In the genomic region with DNA sequence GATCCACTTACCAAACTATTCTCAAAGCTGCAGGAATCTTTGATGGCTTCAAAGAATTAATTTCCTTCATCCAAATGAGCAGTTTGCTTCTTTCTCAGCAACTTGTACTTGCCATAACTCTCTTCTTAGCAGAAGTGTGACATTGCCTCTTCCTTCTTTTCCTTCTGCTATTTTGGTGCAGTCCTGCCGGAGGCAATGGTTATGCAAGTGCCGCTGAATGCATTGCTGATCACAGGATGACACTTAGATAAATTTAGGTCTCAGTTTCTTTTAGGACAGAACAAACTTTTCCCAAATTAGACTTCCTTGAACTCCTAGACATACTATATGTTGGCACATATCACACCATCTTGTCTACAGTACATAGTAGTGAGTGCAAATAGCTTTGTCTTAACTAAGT, we compare ENCODE assay signal across 20 cellular contexts. TPM values are rescaled to one million over a fixed set of nuclear protein-coding genes. Genes with fewer than 3 reads are reported as not detected.
DNase-seq lines count a peak whose midpoint lies in the region; ATAC-seq and TF ChIP-seq lines count a peak whose summit lies in the region.
"Had no signal": no experiment of that assay in that cellular context is flagged by ENCODE, and none has a peak within 500 bp of the region (broad histone marks: within the 10 kb centered on the region; RNA-seq: fewer than 3 reads in every experiment).

No MANE protein-coding gene starts in this region.

- H3K36me3 Mint-ChIP-seq in naive thymus-derived CD4-positive, alpha-beta T cell: peaks cover 0 to 3% (median 0%) of the 10 kb centered on the region in 5 donors
- H3K36me3 Mint-ChIP-seq in activated T-helper 2 cell treated with anti-CD3 and anti-CD28 coated beads, Interferon-gamma antibody, Interleukin-2, Interleukin-4, amounts not matched to agents 10 μg/mL and 5 μg/mL and 100 μg/mL, durations not matched to agents 14 hours and 24 hours and 36 hours (ENCODE audit: low read depth): no peaks in the 10 kb centered on the region
- peaks cover 6% of the 10 kb centered on the region for H3K36me3 Mint-ChIP-seq in activated CD4-positive, alpha-beta T cell treated with anti-CD3 and anti-CD28 coated beads, Interleukin-2, amount 10 ng/mL, durations not matched to agents 7 days and 5 days (ENCODE audit: low read depth)
- H3K36me3 Mint-ChIP-seq: memory B cell had no signal

- DNase-seq in CD1c-positive myeloid dendritic cell (ENCODE audit: extremely low spot score) (peak; percentile 80), MV-4-11 (lab: John Stamatoyannopoulos, UW) (peak; percentile 82), dorsolateral prefrontal cortex (peak in 5 of 10 donors; percentile 21 to 75 (median 54)), DMS153 treated with DMSO at 0.1 percent for 48 hours (lab: John Stamatoyannopoulos, UW; ENCODE audit: unreplicated experiment) (no peak)
- DNase-seq in naive thymus-derived CD4-positive, alpha-beta T cell: no peak
- no peak for DNase-seq in activated T-helper 2 cell treated with anti-CD3 and anti-CD28 coated beads, Interferon-gamma antibody, Interleukin-2, Interleukin-4, amounts not matched to agents 10 μg/mL and 5 μg/mL and 100 μg/mL, durations not matched to agents 14 hours and 24 hours and 36 hours (ENCODE audit: low spot score)
- no peak for DNase-seq in activated CD4-positive, alpha-beta T cell treated with anti-CD3 and anti-CD28 coated beads, Interleukin-2, amount 10 ng/mL, durations not matched to agents 7 days and 5 days
- DNase-seq: DMS79; foreskin keratinocyte; NCI-H1436; PC-3; stimulated activated naive CD4-positive, alpha-beta T cell had no signal

- no peak overlapping the region for H3K27ac Mint-ChIP-seq in naive thymus-derived CD4-positive, alpha-beta T cell
- H3K27ac Mint-ChIP-seq in activated T-helper 2 cell treated with anti-CD3 and anti-CD28 coated beads, Interferon-gamma antibody, Interleukin-2, Interleukin-4, amounts not matched to agents 10 μg/mL and 5 μg/mL and 100 μg/mL, durations not matched to agents 14 hours and 24 hours and 36 hours: no peak overlapping the region
- H3K27ac Mint-ChIP-seq in activated CD4-positive, alpha-beta T cell treated with anti-CD3 and anti-CD28 coated beads, Interleukin-2, amount 10 ng/mL, durations not matched to agents 7 days and 5 days: no peak overlapping the region
- H3K27ac Mint-ChIP-seq: activated naive CD8-positive, alpha-beta T cell; GM23338; memory B cell; T-helper 1 cell treated with Interleukin-12 subunit alpha and Interleukin-12 subunit beta and Interleukin-4 antibody, amounts not matched to agents 30 μg/mL and 1 μg/mL, for 36 hours had no signal

- H3K4me3 Mint-ChIP-seq in naive thymus-derived CD4-positive, alpha-beta T cell: no peak overlapping the region
- H3K4me3 Mint-ChIP-seq in activated T-helper 2 cell treated with anti-CD3 and anti-CD28 coated beads, Interferon-gamma antibody, Interleukin-2, Interleukin-4, amounts not matched to agents 10 μg/mL and 5 μg/mL and 100 μg/mL, durations not matched to agents 14 hours and 24 hours and 36 hours (ENCODE audit: low read depth): no peak overlapping the region
- H3K4me3 Mint-ChIP-seq in activated CD4-positive, alpha-beta T cell treated with anti-CD3 and anti-CD28 coated beads, Interleukin-2, amount 10 ng/mL, durations not matched to agents 7 days and 5 days: no peak overlapping the region
- H3K4me3 Mint-ChIP-seq: activated naive CD8-positive, alpha-beta T cell; GM23338; memory B cell; T-helper 1 cell treated with Interleukin-12 subunit alpha and Interleukin-12 subunit beta and Interleukin-4 antibody, amounts not matched to agents 30 μg/mL and 1 μg/mL, for 36 hours had no signal

- H3K4me1 Mint-ChIP-seq in naive thymus-derived CD4-positive, alpha-beta T cell: peaks cover 12 to 27% (median 19%) of the 10 kb centered on the region in 7 donors
- peaks cover 15% of the 10 kb centered on the region for H3K4me1 Mint-ChIP-seq in activated T-helper 2 cell treated with anti-CD3 and anti-CD28 coated beads, Interferon-gamma antibody, Interleukin-2, Interleukin-4, amounts not matched to agents 10 μg/mL and 5 μg/mL and 100 μg/mL, durations not matched to agents 14 hours and 24 hours and 36 hours (ENCODE audit: low read depth)
- peaks cover 18% of the 10 kb centered on the region for H3K4me1 Mint-ChIP-seq in activated CD4-positive, alpha-beta T cell treated with anti-CD3 and anti-CD28 coated beads, Interleukin-2, amount 10 ng/mL, durations not matched to agents 7 days and 5 days

- H3K27me3 ChIP-seq in dorsolateral prefrontal cortex: no peaks in the 10 kb centered on the region
- H3K27me3 ChIP-seq in naive thymus-derived CD4-positive, alpha-beta T cell (ENCODE audit: control insufficient read depth in 2 of 2, insufficient read depth in 2 of 2, low read length in 2 of 2): no peaks in the 10 kb centered on the region
- H3K27me3 ChIP-seq: foreskin keratinocyte had no signal

- peak overlapping the region in 32 of 59 donors; percentile 0 to 52 (median 24) for H3K4me3 ChIP-seq in dorsolateral prefrontal cortex
- H3K4me3 ChIP-seq in naive thymus-derived CD4-positive, alpha-beta T cell (ENCODE audit: low read length): no peak overlapping the region
- H3K4me3 ChIP-seq: GM23338, skin epidermis had no signal

- ATAC-seq in naive thymus-derived CD4-positive, alpha-beta T cell: peak; percentile 66
- ATAC-seq in HG02840 (IDR thresholded peaks at IDR 0.05; ENCODE audit: low FRiP score, unreplicated experiment): no peak
- ATAC-seq: foreskin keratinocyte, GM23338 had no signal

- H3K9me3 ChIP-seq in naive thymus-derived CD4-positive, alpha-beta T cell (ENCODE audit: control insufficient read depth in 2 of 3, low read length in 3 of 3): no peaks in the 10 kb centered on the region

- peaks cover 0 to 23% (median 1%) of the 10 kb centered on the region in 11 donors for H3K9me3 Mint-ChIP-seq in naive thymus-derived CD4-positive, alpha-beta T cell
- peaks cover 7% of the 10 kb centered on the region for H3K9me3 Mint-ChIP-seq in activated T-helper 2 cell treated with anti-CD3 and anti-CD28 coated beads, Interferon-gamma antibody, Interleukin-2, Interleukin-4, amounts not matched to agents 10 μg/mL and 5 μg/mL and 100 μg/mL, durations not matched to agents 14 hours and 24 hours and 36 hours
- H3K9me3 Mint-ChIP-seq in activated CD4-positive, alpha-beta T cell treated with anti-CD3 and anti-CD28 coated beads, Interleukin-2, amount 10 ng/mL, durations not matched to agents 7 days and 5 days: peaks cover 8% of the 10 kb centered on the region
- H3K9me3 Mint-ChIP-seq: GM23338, IgD-negative memory B cell, memory B cell had no signal

- H3K4me1 ChIP-seq in naive thymus-derived CD4-positive, alpha-beta T cell (ENCODE audit: control insufficient read depth in 2 of 2, insufficient read depth in 2 of 2, low read length in 2 of 2): peaks cover 11 to 14% of the 10 kb centered on the region in 2 donors

- peak overlapping the region in 53 of 59 donors; percentile 14 to 94 (median 68) for H3K27ac ChIP-seq in dorsolateral prefrontal cortex
- no peak overlapping the region for H3K27ac ChIP-seq in naive thymus-derived CD4-positive, alpha-beta T cell (ENCODE audit: low read depth, low read length)
- H3K27ac ChIP-seq: foreskin keratinocyte had no signal

- no peaks in the 10 kb centered on the region for H3K36me3 ChIP-seq in naive thymus-derived CD4-positive, alpha-beta T cell (ENCODE audit: control insufficient read depth in 2 of 3, insufficient read depth in 3 of 3, low read length in 3 of 3)

- peaks cover 0 to 5% (median 0%) of the 10 kb centered on the region in 5 donors for H3K27me3 Mint-ChIP-seq in naive thymus-derived CD4-positive, alpha-beta T cell
- H3K27me3 Mint-ChIP-seq in activated T-helper 2 cell treated with anti-CD3 and anti-CD28 coated beads, Interferon-gamma antibody, Interleukin-2, Interleukin-4, amounts not matched to agents 10 μg/mL and 5 μg/mL and 100 μg/mL, durations not matched to agents 14 hours and 24 hours and 36 hours (ENCODE audit: low read depth): peaks cover 2% of the 10 kb centered on the region
- no peaks in the 10 kb centered on the region for H3K27me3 Mint-ChIP-seq in activated CD4-positive, alpha-beta T cell treated with anti-CD3 and anti-CD28 coated beads, Interleukin-2, amount 10 ng/mL, durations not matched to agents 7 days and 5 days
- H3K27me3 Mint-ChIP-seq: activated naive CD8-positive, alpha-beta T cell had no signal

- CTCF ChIA-PET in naive thymus-derived CD4-positive, alpha-beta T cell (lab: Charles Lee): no interaction called here
- CTCF ChIA-PET in activated CD4-positive, alpha-beta T cell treated with anti-CD3 and anti-CD28 coated beads, Interleukin-2, amount 10 ng/mL, durations not matched to agents 7 days and 5 days (lab: Charles Lee): no interaction called here

- POLR2A ChIA-PET in naive thymus-derived CD4-positive, alpha-beta T cell (lab: Charles Lee): no interaction called here
- POLR2A ChIA-PET in activated CD4-positive, alpha-beta T cell treated with anti-CD3 and anti-CD28 coated beads, Interleukin-2, amount 10 ng/mL, durations not matched to agents 7 days and 5 days (lab: Charles Lee): no interaction called here

- intact Hi-C loops in dorsolateral prefrontal cortex (cut with DNase I): loop anchor here in 1 of 2 donors (5.0 kb wide), 1 partner anchor 84 kb away; no protein-coding TSS in a partner anchor
- intact Hi-C loops in naive thymus-derived CD4-positive, alpha-beta T cell (cut with micrococcal nuclease): loop anchor here in 1 of 2 donors (10.0 kb wide), 1 partner anchor 156 kb away; no protein-coding TSS in a partner anchor
- intact Hi-C loops in activated T-helper 2 cell treated with anti-CD3 and anti-CD28 coated beads, Interferon-gamma antibody, Interleukin-2, Interleukin-4, amounts not matched to agents 10 μg/mL and 5 μg/mL and 100 μg/mL, durations not matched to agents 14 hours and 24 hours and 36 hours (cut with micrococcal nuclease): no loop called here

- TF ChIP-seq CTCF in dorsolateral prefrontal cortex (IDR thresholded peaks at IDR 0.05 in 54 of 56, conservative IDR thresholded peaks at IDR 0.05 in 2 of 56; ENCODE audit: low read depth in 1 of 56, partially characterized antibody in 56 of 56): no peak

RNA-seq across cellular contexts. Expression of gene FAR2, which starts 9.3 kb away (rescaled TPM):
- total RNA-seq in dorsolateral prefrontal cortex: 10 to 100 TPM; 10.6 to 57.4 (median 37.9) TPM
- total RNA-seq in naive thymus-derived CD4-positive, alpha-beta T cell: 10 to 100 TPM in 2 of 5 experiments, 1 to 10 TPM in 3; 1.1 to 11.1 (median 3.0) TPM
- polyA plus RNA-seq in naive thymus-derived CD4-positive, alpha-beta T cell: 1 to 10 TPM; 1.3 to 1.9 TPM
- total RNA-seq in activated T-helper 2 cell treated with anti-CD3 and anti-CD28 coated beads, Interferon-gamma antibody, Interleukin-2, Interleukin-4, amounts not matched to agents 10 μg/mL and 5 μg/mL and 100 μg/mL, durations not matched to agents 14 hours and 24 hours and 36 hours: 3.8 and 4.3 TPM in 2 replicates
- 10 to 100 TPM; 24.6 to 26.6 TPM for total RNA-seq in activated CD4-positive, alpha-beta T cell treated with anti-CD3 and anti-CD28 coated beads, Interleukin-2, amount 10 ng/mL, durations not matched to agents 7 days and 5 days
- total RNA-seq: NCI-H460 had no signal

Comparison
In these comparisons a context has a peak if more than half of its experiments do, and no peak if none do; other contexts are left out.
1. DNase-seq: peak in CD1c-positive myeloid dendritic cell (single experiment) and MV-4-11 (single experiment); none in naive thymus-derived CD4-positive, alpha-beta T cell (0 of 9), activated T-helper 2 cell treated with anti-CD3 and anti-CD28 coated beads, Interferon-gamma antibody, Interleukin-2, Interleukin-4, amounts not matched to agents 10 μg/mL and 5 μg/mL and 100 μg/mL, durations not matched to agents 14 hours and 24 hours and 36 hours (single experiment), activated CD4-positive, alpha-beta T cell treated with anti-CD3 and anti-CD28 coated beads, Interleukin-2, amount 10 ng/mL, durations not matched to agents 7 days and 5 days (single experiment) and DMS153 treated with DMSO at 0.1 percent for 48 hours (single experiment).